In the genomic region with DNA sequence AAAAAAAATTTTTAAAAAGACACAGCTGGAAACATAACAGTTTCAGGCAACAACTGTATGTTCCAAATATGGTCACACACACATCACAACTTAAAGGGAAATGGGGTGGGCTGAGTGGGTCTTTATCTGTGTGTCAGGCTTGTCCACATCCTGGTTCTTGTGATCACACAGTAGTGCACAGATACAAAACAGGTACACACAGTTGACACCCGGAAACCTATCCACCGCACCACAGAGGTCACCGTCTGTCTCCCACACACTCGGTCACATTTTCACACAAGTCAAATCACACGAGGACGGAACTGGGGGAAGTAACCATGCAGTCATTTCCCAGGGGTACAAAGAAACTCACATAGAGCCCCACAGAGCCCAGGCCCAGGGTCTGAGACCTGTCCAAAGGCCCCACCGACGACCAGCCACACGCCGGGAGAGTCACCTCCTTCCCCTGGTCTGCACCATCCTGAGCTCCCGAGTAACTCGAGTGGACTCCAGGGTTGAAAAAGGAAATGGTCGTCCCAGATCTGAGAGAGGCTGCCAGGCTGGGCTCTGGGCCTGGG, we compare ENCODE assay signal across 8 cellular contexts. TPM values are rescaled to one million over a fixed set of nuclear protein-coding genes. Genes with fewer than 3 reads are reported as not detected.
A peak's percentile ranks its signal among the peaks of the same experiment; 100 is the strongest.
DNase-seq lines count a peak whose midpoint lies in the region; ATAC-seq and TF ChIP-seq lines count a peak whose summit lies in the region.

No MANE protein-coding gene starts in this region.

- intact Hi-C loops in activated CD8-positive, alpha-beta T cell treated with anti-CD3 and anti-CD28 coated beads for 36 hours (cut with micrococcal nuclease), result no loop called here
- intact Hi-C loops in right lobe of liver (cut with DNase I), result no loop called here

- TF ChIP-seq POLR2A in GM18951 (IDR thresholded peaks at IDR 0.05; ENCODE audit: extremely low read depth, insufficient read depth, insufficient read length) (peak; percentile 47), right lobe of liver (IDR thresholded peaks at IDR 0.05) (no peak)

- peaks cover 36% of the 10 kb centered on the region for H3K36me3 Mint-ChIP-seq in activated CD8-positive, alpha-beta T cell treated with anti-CD3 and anti-CD28 coated beads for 36 hours (ENCODE audit: low read depth)
- peaks cover 14% of the 10 kb centered on the region for H3K36me3 Mint-ChIP-seq in HFFc6 (ENCODE audit: low read depth)

- peaks cover 52% of the 10 kb centered on the region for H3K4me1 Mint-ChIP-seq in activated CD8-positive, alpha-beta T cell treated with anti-CD3 and anti-CD28 coated beads for 36 hours (ENCODE audit: low read depth)
- H3K4me1 Mint-ChIP-seq in HFFc6 (ENCODE audit: low read depth), result peaks cover 9% of the 10 kb centered on the region

- H3K27me3 Mint-ChIP-seq in activated CD8-positive, alpha-beta T cell treated with anti-CD3 and anti-CD28 coated beads for 36 hours, result no peaks in the 10 kb centered on the region
- peaks cover 2% of the 10 kb centered on the region; the same call in 1 of the 2 replicates for H3K27me3 Mint-ChIP-seq in HFFc6 (ENCODE audit: insufficient read depth)

- peak; percentile 95 for DNase-seq in activated CD8-positive, alpha-beta T cell treated with anti-CD3 and anti-CD28 coated beads for 36 hours
- DNase-seq in right lobe of liver (no peak), 8988T (no peak), HFFc6 (no peak), NCI-H69 (lab: John Stamatoyannopoulos, UW) (no peak), SW480 (ENCODE audit: low spot score) (no peak)

- H3K9me3 ChIP-seq in right lobe of liver, result no peaks in the 10 kb centered on the region

- peak overlapping the region in 2 of 3 donors; percentile 9 to 22 for H3K27ac ChIP-seq in right lobe of liver

- H3K27ac Mint-ChIP-seq in activated CD8-positive, alpha-beta T cell treated with anti-CD3 and anti-CD28 coated beads for 36 hours, result peak overlapping the region; percentile 100
- H3K27ac Mint-ChIP-seq in HFFc6, result no peak overlapping the region; the same call in 1 of the 2 replicates

- CTCF ChIA-PET in activated CD8-positive, alpha-beta T cell treated with anti-CD3 and anti-CD28 coated beads for 36 hours (lab: Charles Lee), result interaction anchor here (0.7 to 10.2 kb wide), 4 partner anchors 7 to 308 kb away, joined by 3 to 128 read pairs (median 23); partner anchors contain the start of genes EIF3G and P2RY11

- peak overlapping the region; percentile 97 for H3K4me3 Mint-ChIP-seq in activated CD8-positive, alpha-beta T cell treated with anti-CD3 and anti-CD28 coated beads for 36 hours
- H3K4me3 Mint-ChIP-seq in HFFc6, result no peak overlapping the region

- H3K4me1 ChIP-seq in right lobe of liver, result peaks cover 0 to 7% (median 3%) of the 10 kb centered on the region in 4 donors

- POLR2A ChIA-PET in activated CD8-positive, alpha-beta T cell treated with anti-CD3 and anti-CD28 coated beads for 36 hours (lab: Charles Lee), result interaction anchor here (0.7 to 27.0 kb wide), 7 partner anchors 5 to 296 kb away, joined by 3 to 521 read pairs (median 4); partner anchors contain the start of genes ANGPTL6, DNMT1, EIF3G and P2RY11

- peak; percentile 41 for ATAC-seq in HG03196 (IDR thresholded peaks at IDR 0.05; ENCODE audit: unreplicated experiment)
- ATAC-seq in activated CD8-positive, alpha-beta T cell treated with anti-CD3 and anti-CD28 coated beads for 36 hours, result peak; percentile 64
- ATAC-seq in right lobe of liver, result peak in 3 of 4 donors; percentile 7 to 14 (median 9)

- in situ Hi-C loops in GM18951 (cut with MboI; ENCODE audit: low sequenced_read_pairs, unreplicated experiment), result no loop called here

- no peak overlapping the region for H3K4me3 ChIP-seq in right lobe of liver

- H3K36me3 ChIP-seq in right lobe of liver, result peaks cover 0 to 24% (median 12%) of the 10 kb centered on the region in 4 donors

- TF ChIP-seq CTCF in activated CD8-positive, alpha-beta T cell treated with anti-CD3 and anti-CD28 coated beads for 36 hours (IDR thresholded peaks at IDR 0.05), result no peak
- no peak for TF ChIP-seq CTCF in right lobe of liver (IDR thresholded peaks at IDR 0.05)
- TF ChIP-seq CTCF in HFFc6 (IDR thresholded peaks at IDR 0.05), result no peak

- 45% methylated on average over 9 of the region's 13 CpGs for WGBS in right lobe of liver (ENCODE audit: insufficient coverage, low coverage, low lambda C conversion rate, missing lambda C conversion rate)

- H3K9me3 Mint-ChIP-seq in activated CD8-positive, alpha-beta T cell treated with anti-CD3 and anti-CD28 coated beads for 36 hours, result no peaks in the 10 kb centered on the region
- H3K9me3 Mint-ChIP-seq in HFFc6, result no peaks in the 10 kb centered on the region

- H3K27me3 ChIP-seq in right lobe of liver, result no peaks in the 10 kb centered on the region

RNA-seq across cellular contexts. Expression of gene PPAN, which starts 1.4 kb away (rescaled TPM):
- 100 to 1,000 TPM; 165 to 171 TPM for total RNA-seq in activated CD8-positive, alpha-beta T cell treated with anti-CD3 and anti-CD28 coated beads for 36 hours
- 10 to 100 TPM; 11.2 to 19.9 (median 18.4) TPM for total RNA-seq in right lobe of liver
- 10 to 100 TPM; 36.4 to 42.2 (median 41.0) TPM for total RNA-seq in HFFc6 (2021; fragmentation: NEBNext Ultra II Directional; extraction: Animal tissue kit (Norgen Biotek cat#: 25700))

RNA-seq across cellular contexts. Expression of gene ANGPTL6, which starts 2.3 kb away (rescaled TPM):
- 10 to 100 TPM; 11.8 to 12.0 TPM for total RNA-seq in activated CD8-positive, alpha-beta T cell treated with anti-CD3 and anti-CD28 coated beads for 36 hours
- total RNA-seq in right lobe of liver, result 10 to 100 TPM; 12.6 to 18.6 (median 15.0) TPM
- total RNA-seq in HFFc6 (2021; fragmentation: NEBNext Ultra II Directional; extraction: Animal tissue kit (Norgen Biotek cat#: 25700)), result under 1 TPM in 2 of 6 experiments, not detected in 4; 0.09 to 0.15 TPM

RNA-seq across cellular contexts. Expression of gene P2RY11, which starts 6.8 kb away (rescaled TPM):
- 10 to 100 TPM; 59.0 to 62.1 TPM for total RNA-seq in activated CD8-positive, alpha-beta T cell treated with anti-CD3 and anti-CD28 coated beads for 36 hours
- 1 to 10 TPM; 2.9 to 6.8 (median 5.0) TPM for total RNA-seq in right lobe of liver
- 1 to 10 TPM; 4.5 to 9.9 (median 5.4) TPM for total RNA-seq in HFFc6 (2021; fragmentation: NEBNext Ultra II Directional; extraction: Animal tissue kit (Norgen Biotek cat#: 25700))

RNA-seq across cellular contexts. Expression of gene EIF3G, which starts 15.0 kb away (rescaled TPM):
- total RNA-seq in activated CD8-positive, alpha-beta T cell treated with anti-CD3 and anti-CD28 coated beads for 36 hours, result 100 to 1,000 TPM; 275 to 286 TPM
- 100 to 1,000 TPM in 2 of 6 experiments, 10 to 100 TPM in 4; 68.5 to 142 (median 81.4) TPM for total RNA-seq in right lobe of liver
- 100 to 1,000 TPM; 261 to 303 (median 279) TPM for total RNA-seq in HFFc6 (2021; fragmentation: NEBNext Ultra II Directional; extraction: Animal tissue kit (Norgen Biotek cat#: 25700))

RNA-seq across cellular contexts. Expression of gene SHFL, which starts 18.6 kb away (rescaled TPM):
- total RNA-seq in activated CD8-positive, alpha-beta T cell treated with anti-CD3 and anti-CD28 coated beads for 36 hours, result 10 to 100 TPM; 45.6 to 49.5 TPM
- total RNA-seq in right lobe of liver, result 100 to 1,000 TPM in 1 of 6 experiments, 10 to 100 TPM in 5; 68.5 to 119 (median 88.9) TPM
- total RNA-seq in HFFc6 (2021; fragmentation: NEBNext Ultra II Directional; extraction: Animal tissue kit (Norgen Biotek cat#: 25700)), result 10 to 100 TPM; 16.9 to 26.2 (median 21.1) TPM

Comparison
In these comparisons a context has a peak if more than half of its experiments do, and no peak if none do; other contexts are left out.
1. ATAC-seq: peak in every context shown above with its lines; median percentile 64 in activated CD8-positive, alpha-beta T cell treated with anti-CD3 and anti-CD28 coated beads for 36 hours; 41 in HG03196; 9 in right lobe of liver.
2. RNA of gene ANGPTL6, which starts 2.3 kb away (total RNA-seq): 12.6 to 18.6 TPM in right lobe of liver and 11.8 to 12.0 TPM in activated CD8-positive, alpha-beta T cell treated with anti-CD3 and anti-CD28 coated beads for 36 hours; 0.09 to 0.15 TPM in HFFc6; every median in the first group is over 10 times any median in the second.
3. RNA of gene P2RY11, which starts 6.8 kb away (total RNA-seq): 59.0 to 62.1 TPM in activated CD8-positive, alpha-beta T cell treated with anti-CD3 and anti-CD28 coated beads for 36 hours; 4.5 to 9.9 TPM in HFFc6 and 2.9 to 6.8 TPM in right lobe of liver; every median in the first group is over 4 times any median in the second.